In genomic region chr2:160453111-160453820, GRCh38 we compare ENCODE assay signal across 15 cellular contexts. TPM values are rescaled to one million over a fixed set of nuclear protein-coding genes. Genes with fewer than 3 reads are reported as not detected.
DNase-seq lines count a peak whose midpoint lies in the region; ATAC-seq and TF ChIP-seq lines count a peak whose summit lies in the region.
"Had no signal": no experiment of that assay in that cellular context is flagged by ENCODE, and none has a peak within 500 bp of the region (broad histone marks: within the 10 kb centered on the region; RNA-seq: fewer than 3 reads in every experiment).

No MANE protein-coding gene starts in this region.

- peaks cover 39% of the 10 kb centered on the region for H4K20me1 ChIP-seq in SK-N-SH (ENCODE audit: insufficient read depth)
- H4K20me1 ChIP-seq: BLaER1 treated with 17β-estradiol and CSF1 and Interleukin-3, amounts not matched to agents 10 nM and 100 nM had no signal

- no peaks in the 10 kb centered on the region for H3K27me3 Mint-ChIP-seq in Caco-2 (ENCODE audit: insufficient read depth, unreplicated experiment)

- peaks cover 0 to 3% of the 10 kb centered on the region in 2 experiments; a peak in 2 of 4 replicates for H3K4me1 ChIP-seq in SK-N-SH (ENCODE audit: control insufficient read depth in 1 of 2, insufficient read depth in 2 of 2, low read depth in 1 of 2, low read length in 1 of 2)
- 0 out of 2 replicates have a peak, but pooled peaks cover 3% of the 10 kb centered on the region for H3K4me1 ChIP-seq in Caco-2
- H3K4me1 ChIP-seq: HAP-1 had no signal

- H3K9me3 ChIP-seq in SK-N-SH = no peaks in the 10 kb centered on the region
- H3K9me3 ChIP-seq in Caco-2 = no peaks in the 10 kb centered on the region
- H3K9me3 ChIP-seq: HAP-1 had no signal

- H3K4me3 Mint-ChIP-seq in Caco-2 (ENCODE audit: unreplicated experiment) = no peak overlapping the region
- H3K4me3 Mint-ChIP-seq: CD4-positive, CD25-positive, alpha-beta regulatory T cell; HFFc6 had no signal

- intact Hi-C loops in Caco-2 (cut with micrococcal nuclease; ENCODE audit: unreplicated experiment) = no loop called here

- H3K27me3 ChIP-seq in SK-N-SH (ENCODE audit: insufficient read depth) = no peaks in the 10 kb centered on the region
- H3K27me3 ChIP-seq in Caco-2 (replicated peaks; ENCODE audit: control insufficient read depth, insufficient read depth, low read length) = no peaks in the 10 kb centered on the region
- H3K27me3 ChIP-seq: BLaER1 treated with 17β-estradiol and CSF1 and Interleukin-3, amounts not matched to agents 10 nM and 100 nM had no signal

- H3K9ac ChIP-seq in SK-N-SH = no peak overlapping the region
- H3K9ac ChIP-seq: BLaER1 treated with 17β-estradiol and CSF1 and Interleukin-3, amounts not matched to agents 10 nM and 100 nM had no signal

- no peak for DNase-seq in SK-N-SH
- no peak for DNase-seq in Caco-2
- DNase-seq in dermis microvascular lymphatic vessel endothelial cell (ENCODE audit: low read depth in 2 of 2) = peak; percentile 21 to 46
- DNase-seq in fibroblast of peridontal ligament (ENCODE audit: extremely low read depth) = peak; percentile 73
- no peak for DNase-seq in omental fat pad (ENCODE audit: low spot score)
- no peak for DNase-seq in NCI-H1092 treated with DMSO at 0.1 percent for 48 hours (lab: John Stamatoyannopoulos, UW)
- DNase-seq in activated CD4-positive, CD25-positive, alpha-beta regulatory T cell (lab: John Stamatoyannopoulos, UW) = no peak
- DNase-seq: AML-193; CD4-positive, CD25-positive, alpha-beta regulatory T cell; DMS79; EL; HFFc6 had no signal

- H3K4me1 Mint-ChIP-seq in Caco-2 (ENCODE audit: low read depth, unreplicated experiment) = no peaks in the 10 kb centered on the region

- TF ChIP-seq CTCF in SK-N-SH (IDR thresholded peaks at IDR 0.05) (no peak), Caco-2 (IDR thresholded peaks at IDR 0.05; ENCODE audit: insufficient read depth in 1 of 2, low read depth in 1 of 2, low read length in 1 of 2, severe bottlenecking in 1 of 2, unreplicated experiment in 1 of 2) (no peak), omental fat pad (IDR thresholded peaks at IDR 0.05) (no peak)

- no peak overlapping the region for H3K27ac Mint-ChIP-seq in Caco-2 (ENCODE audit: unreplicated experiment)
- H3K27ac Mint-ChIP-seq: CD4-positive, CD25-positive, alpha-beta regulatory T cell; HFFc6 had no signal

- no peaks in the 10 kb centered on the region for H3F3A ChIP-seq in SK-N-SH (replicated peaks; ENCODE audit: insufficient read depth)

- BruUV-seq in Caco-2 (replicated peaks; lab: Mats Ljungman, UMichigan) = TSS peak; percentile 15

- H3K36me3 ChIP-seq in SK-N-SH (replicated peaks in 1 of 2; ENCODE audit: control insufficient read depth in 1 of 2, insufficient read depth in 2 of 2, low read length in 1 of 2) (no peaks in the 10 kb centered on the region), Caco-2 (ENCODE audit: control insufficient read depth, insufficient read depth, low read length) (no peaks in the 10 kb centered on the region)
- H3K36me3 ChIP-seq: BLaER1 treated with 17β-estradiol and CSF1 and Interleukin-3, amounts not matched to agents 10 nM and 100 nM; HAP-1 had no signal

- peaks cover 6% of the 10 kb centered on the region for H3K36me3 Mint-ChIP-seq in Caco-2 (ENCODE audit: insufficient read depth, unreplicated experiment)
- H3K36me3 Mint-ChIP-seq: CD4-positive, CD25-positive, alpha-beta regulatory T cell had no signal

- H3K9me2 ChIP-seq in SK-N-SH = no peaks in the 10 kb centered on the region

- no peak for TF ChIP-seq EP300 in SK-N-SH (IDR thresholded peaks at IDR 0.05; ENCODE audit: borderline replicate concordance in 1 of 2, low read depth in 1 of 2, low read length in 1 of 2)

- no peak for TF ChIP-seq RAD21 in SK-N-SH (IDR thresholded peaks at IDR 0.05; ENCODE audit: low read length)

- H3K4me3 ChIP-seq in SK-N-SH (ENCODE audit: low read depth in 2 of 2, low read length in 1 of 2) (no peak overlapping the region), Caco-2 (ENCODE audit: low read depth, low read length) (no peak overlapping the region)
- H3K4me3 ChIP-seq: BLaER1 treated with 17β-estradiol and CSF1 and Interleukin-3, amounts not matched to agents 10 nM and 100 nM; HAP-1 had no signal

- POLR2A ChIA-PET in SK-N-SH (lab: Yijun Ruan, JAX) = no interaction called here
- POLR2A ChIA-PET in Caco-2 (lab: Charles Lee) = no interaction called here

- H3K27ac ChIP-seq in SK-N-SH (ENCODE audit: low read depth in 2 of 2, low read length in 1 of 2) = no peak overlapping the region
- H3K27ac ChIP-seq: BLaER1 treated with 17β-estradiol and CSF1 and Interleukin-3, amounts not matched to agents 10 nM and 100 nM had no signal

- peaks cover 71% of the 10 kb centered on the region for H3K79me2 ChIP-seq in SK-N-SH (ENCODE audit: insufficient read depth)

- H3K4me2 ChIP-seq in SK-N-SH = no peak overlapping the region
- H3K4me2 ChIP-seq: BLaER1 treated with 17β-estradiol and CSF1 and Interleukin-3, amounts not matched to agents 10 nM and 100 nM had no signal

- H3K9me3 Mint-ChIP-seq in Caco-2 (ENCODE audit: unreplicated experiment) = no peaks in the 10 kb centered on the region
- H3K9me3 Mint-ChIP-seq: CD4-positive, CD25-positive, alpha-beta regulatory T cell; HFFc6 had no signal

- H2AFZ ChIP-seq in SK-N-SH (ENCODE audit: low read depth) = no peak overlapping the region

- ATAC-seq in SK-N-SH treated with all-trans-retinoic acid at 6 μM for 48 hours (peak; percentile 18; the same call in 1 of the 3 replicates), omental fat pad (ENCODE audit: low FRiP score) (no peak)

- CTCF ChIA-PET in SK-N-SH (lab: Yijun Ruan, JAX) = no interaction called here
- CTCF ChIA-PET in Caco-2 (lab: Charles Lee) = no interaction called here

- 81% methylated on average over 3 of the region's 3 CpGs for WGBS in SK-N-SH (ENCODE audit: low lambda C conversion rate)

TF ChIP-seq in SK-N-SH treated with all-trans-retinoic acid at 6 μM for 48 hours, 23 proteins besides CTCF, POLR2A, EP300 and RAD21 (continues in another document):
- no peak for TF ChIP-seq ZFP30 (CRISPR knock-in tag; IDR thresholded peaks at IDR 0.05)
- TF ChIP-seq TCF4 (CRISPR knock-in tag; IDR thresholded peaks at IDR 0.05; ENCODE audit: borderline replicate concordance) = no peak
- no peak for TF ChIP-seq ZFP3 (CRISPR knock-in tag; IDR thresholded peaks at IDR 0.05)
- no peak for TF ChIP-seq BACH2 (CRISPR knock-in tag; IDR thresholded peaks at IDR 0.05; ENCODE audit: borderline replicate concordance)
- TF ChIP-seq ZC3H10 (CRISPR knock-in tag; IDR thresholded peaks at IDR 0.05) = no peak
- TF ChIP-seq ZNF8 (CRISPR knock-in tag; IDR thresholded peaks at IDR 0.05) = no peak
- TF ChIP-seq, protein P1, sequence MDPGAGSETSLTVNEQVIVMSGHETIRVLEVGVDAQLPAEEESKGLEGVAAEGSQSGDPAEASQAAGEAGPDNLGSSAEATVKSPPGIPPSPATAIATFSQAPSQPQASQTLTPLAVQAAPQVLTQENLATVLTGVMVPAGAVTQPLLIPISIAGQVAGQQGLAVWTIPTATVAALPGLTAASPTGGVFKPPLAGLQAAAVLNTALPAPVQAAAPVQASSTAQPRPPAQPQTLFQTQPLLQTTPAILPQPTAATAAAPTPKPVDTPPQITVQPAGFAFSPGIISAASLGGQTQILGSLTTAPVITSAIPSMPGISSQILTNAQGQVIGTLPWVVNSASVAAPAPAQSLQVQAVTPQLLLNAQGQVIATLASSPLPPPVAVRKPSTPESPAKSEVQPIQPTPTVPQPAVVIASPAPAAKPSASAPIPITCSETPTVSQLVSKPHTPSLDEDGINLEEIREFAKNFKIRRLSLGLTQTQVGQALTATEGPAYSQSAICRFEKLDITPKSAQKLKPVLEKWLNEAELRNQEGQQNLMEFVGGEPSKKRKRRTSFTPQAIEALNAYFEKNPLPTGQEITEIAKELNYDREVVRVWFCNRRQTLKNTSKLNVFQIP (CRISPR knock-in tag; IDR thresholded peaks at IDR 0.05; ENCODE audit: borderline replicate concordance, low read depth) = no peak
- TF ChIP-seq RARB (CRISPR knock-in tag; IDR thresholded peaks at IDR 0.05) = no peak
- no peak for TF ChIP-seq SNAI2 (CRISPR knock-in tag; IDR thresholded peaks at IDR 0.05)
- TF ChIP-seq PPARA (CRISPR knock-in tag; IDR thresholded peaks at IDR 0.05; ENCODE audit: borderline replicate concordance) = no peak
- TF ChIP-seq GLIS3 (CRISPR knock-in tag; IDR thresholded peaks at IDR 0.05) = no peak
- TF ChIP-seq CSDC2 (CRISPR knock-in tag; IDR thresholded peaks at IDR 0.05) = no peak

TF ChIP-seq in SK-N-SH, 30 proteins besides CTCF, POLR2A, EP300 and RAD21 (continues in another document):
- TF ChIP-seq ELF1 (IDR thresholded peaks at IDR 0.05) (no peak), SMC3 (IDR thresholded peaks at IDR 0.05; ENCODE audit: low read depth, low read length) (no peak), CHD2 (IDR thresholded peaks at IDR 0.05; ENCODE audit: low read length, partially characterized antibody) (no peak), RXRA (IDR thresholded peaks at IDR 0.05; ENCODE audit: borderline replicate concordance, low read depth) (no peak), YY1 (IDR thresholded peaks at IDR 0.05; ENCODE audit: low read depth) (no peak), FOXM1 (IDR thresholded peaks at IDR 0.05; ENCODE audit: low read depth) (no peak), TCF12 (IDR thresholded peaks at IDR 0.05) (no peak), GATA2 (CRISPR knock-in tag; IDR thresholded peaks at IDR 0.05) (no peak), MAX (IDR thresholded peaks at IDR 0.05; ENCODE audit: low read depth) (no peak)
- TF ChIP-seq, protein P2, sequence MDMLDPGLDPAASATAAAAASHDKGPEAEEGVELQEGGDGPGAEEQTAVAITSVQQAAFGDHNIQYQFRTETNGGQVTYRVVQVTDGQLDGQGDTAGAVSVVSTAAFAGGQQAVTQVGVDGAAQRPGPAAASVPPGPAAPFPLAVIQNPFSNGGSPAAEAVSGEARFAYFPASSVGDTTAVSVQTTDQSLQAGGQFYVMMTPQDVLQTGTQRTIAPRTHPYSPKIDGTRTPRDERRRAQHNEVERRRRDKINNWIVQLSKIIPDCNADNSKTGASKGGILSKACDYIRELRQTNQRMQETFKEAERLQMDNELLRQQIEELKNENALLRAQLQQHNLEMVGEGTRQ (IDR thresholded peaks at IDR 0.05; ENCODE audit: borderline replicate concordance, low read depth, low read length) = no peak

RNA-seq across cellular contexts. Expression of gene RBMS1, which starts 40.3 kb away (rescaled TPM):
- 56.5 and 63.8 TPM in 2 replicates for polyA plus RNA-seq in SK-N-SH (2012; rRNA removed)
- polyA plus RNA-seq in SK-N-SH (2012; cell fraction: cytosol; rRNA removed) = 61.4 and 63.8 TPM in 2 replicates
- 46.6 and 88.8 TPM in 2 replicates for polyA plus RNA-seq in SK-N-SH (2012; cell fraction: nucleus; rRNA removed)
- 91.9 and 92.2 TPM in 2 replicates for total RNA-seq in Caco-2 (2022)
- 55.1 and 78.1 TPM in 2 replicates for total RNA-seq in dermis microvascular lymphatic vessel endothelial cell
- 100 to 1,000 TPM; 133 to 180 (median 139) TPM for total RNA-seq in omental fat pad

Comparison
In these comparisons a context has a peak if more than half of its experiments do, and no peak if none do; other contexts are left out.
1. DNase-seq: peak in dermis microvascular lymphatic vessel endothelial cell (2 of 2) and fibroblast of peridontal ligament (single experiment); none in SK-N-SH (single experiment), Caco-2 (0 of 2), omental fat pad (single experiment), NCI-H1092 treated with DMSO at 0.1 percent for 48 hours (single experiment) and activated CD4-positive, CD25-positive, alpha-beta regulatory T cell (0 of 4).